In the genomic region with DNA sequence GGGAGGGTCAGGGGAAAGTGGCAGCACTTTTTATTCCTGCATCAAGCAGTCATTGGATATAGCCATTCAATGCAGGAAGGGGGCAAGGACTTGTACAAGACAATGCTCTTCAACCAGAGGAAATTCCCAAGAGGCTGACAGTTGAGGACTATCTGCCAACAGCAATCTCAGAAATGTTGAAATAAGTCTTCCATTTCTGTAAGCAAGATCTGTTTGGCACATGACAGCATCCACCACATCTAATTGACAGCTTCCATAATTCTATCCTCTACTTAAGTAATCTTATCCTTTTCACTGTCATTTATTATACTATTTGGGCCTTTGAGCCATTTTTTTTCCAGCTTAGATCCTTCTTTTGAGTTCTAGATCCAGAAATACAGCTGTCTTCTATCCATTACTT, we compare ENCODE assay signal across 20 cellular contexts.
DNase-seq lines count a peak whose midpoint lies in the region; ATAC-seq, FAIRE-seq and TF ChIP-seq lines count a peak whose summit lies in the region.
"Had no signal": no experiment of that assay in that cellular context is flagged by ENCODE, and none has a peak within 500 bp of the region (broad histone marks: within the 10 kb centered on the region; RNA-seq: fewer than 3 reads in every experiment).

No MANE protein-coding gene starts in this region.

- no peak overlapping the region for H4K91ac ChIP-seq in IMR-90 (ENCODE audit: insufficient read depth, low read depth, low read length)

- no peak overlapping the region; the same call in 1 of the 2 replicates for H3K18ac ChIP-seq in IMR-90 (ENCODE audit: low read depth, low read length)

- peak overlapping the region; percentile 41 for H2BK5ac ChIP-seq in IMR-90 (ENCODE audit: low read depth, low read length, poor library complexity, severe bottlenecking)

- H3K9me1 ChIP-seq in IMR-90 (ENCODE audit: insufficient read depth, low read length) = no peaks in the 10 kb centered on the region; the same call in 1 of the 2 replicates

- H3K79me2 ChIP-seq in astrocyte (ENCODE audit: insufficient read depth, low read length) = no peaks in the 10 kb centered on the region
- H3K79me2 ChIP-seq in neural cell (replicated peaks; ENCODE audit: insufficient read depth, low read length) = no peaks in the 10 kb centered on the region

- no peak overlapping the region for H3K4me2 ChIP-seq in IMR-90 (ENCODE audit: low read depth, low read length)
- H3K4me2 ChIP-seq in astrocyte (ENCODE audit: low read length) = no peak overlapping the region
- H3K4me2 ChIP-seq in neural cell (ENCODE audit: low read length) = no peak overlapping the region

- H3K9ac ChIP-seq in IMR-90 (ENCODE audit: low read depth, low read length) (no peak overlapping the region), astrocyte (ENCODE audit: low read length) (no peak overlapping the region), neural cell (ENCODE audit: low read length) (no peak overlapping the region)

- H3K27me3 Mint-ChIP-seq in astrocyte (ENCODE audit: low read depth, unreplicated experiment) (no peaks in the 10 kb centered on the region), endothelial cell (ENCODE audit: unreplicated experiment) (no peaks in the 10 kb centered on the region)
- H3K27me3 Mint-ChIP-seq in activated CD4-positive, alpha-beta T cell treated with anti-CD3 and anti-CD28 coated beads, Interleukin-2, amount 10 ng/mL, durations not matched to agents 7 days and 5 days = peaks cover 2% of the 10 kb centered on the region

- no peaks in the 10 kb centered on the region for H3F3A ChIP-seq in neural cell (ENCODE audit: insufficient read depth, low read length, poor library complexity, severe bottlenecking)

- no peak overlapping the region for H4K8ac ChIP-seq in IMR-90 (ENCODE audit: low read depth in 2 of 2, low read length in 2 of 2)

- no peak overlapping the region for H3K4me3 Mint-ChIP-seq in astrocyte (ENCODE audit: unreplicated experiment)
- H3K4me3 Mint-ChIP-seq in activated CD4-positive, alpha-beta T cell treated with anti-CD3 and anti-CD28 coated beads, Interleukin-2, amount 10 ng/mL, durations not matched to agents 7 days and 5 days = no peak overlapping the region
- no peak overlapping the region for H3K4me3 Mint-ChIP-seq in endothelial cell (ENCODE audit: unreplicated experiment)
- H3K4me3 Mint-ChIP-seq: CD4-positive, CD25-positive, alpha-beta regulatory T cell had no signal

- H2AK9ac ChIP-seq in IMR-90 (replicated peaks; ENCODE audit: low read depth, low read length, poor library complexity) = no peak overlapping the region

- H3K9me2 ChIP-seq in neural cell (ENCODE audit: insufficient read depth, low read length) = no peaks in the 10 kb centered on the region

- no peak for TF ChIP-seq CTCF in AG10803 (conservative IDR thresholded peaks at IDR 0.05; ENCODE audit: low read length)
- no peak for TF ChIP-seq CTCF in IMR-90 (conservative IDR thresholded peaks at IDR 0.05; ENCODE audit: low read depth, low read length)
- no peak for TF ChIP-seq CTCF in astrocyte (IDR thresholded peaks at IDR 0.05; ENCODE audit: insufficient read depth, low read depth, low read length)
- TF ChIP-seq CTCF in neural cell (IDR thresholded peaks at IDR 0.05; ENCODE audit: poor library complexity, severe bottlenecking) = no peak
- no peak for TF ChIP-seq CTCF in endothelial cell (IDR thresholded peaks at IDR 0.05; ENCODE audit: unreplicated experiment)

- H3K27ac Mint-ChIP-seq in astrocyte (ENCODE audit: unreplicated experiment) (no peak overlapping the region), endothelial cell (ENCODE audit: unreplicated experiment) (no peak overlapping the region)
- no peak overlapping the region for H3K27ac Mint-ChIP-seq in activated CD4-positive, alpha-beta T cell treated with anti-CD3 and anti-CD28 coated beads, Interleukin-2, amount 10 ng/mL, durations not matched to agents 7 days and 5 days
- H3K27ac Mint-ChIP-seq: CD4-positive, CD25-positive, alpha-beta regulatory T cell had no signal

- H2AFZ ChIP-seq in IMR-90 (replicated peaks; ENCODE audit: low read length, poor library complexity) (no peak overlapping the region), astrocyte (ENCODE audit: low read depth, low read length) (no peak overlapping the region), neural cell (ENCODE audit: low read depth, low read length) (no peak overlapping the region)

- BruUV-seq in IMR-90 (replicated peaks; lab: Mats Ljungman, UMichigan) = no TSS peak

- H3K4me3 ChIP-seq in AG10803 (ENCODE audit: low read length) = no peak overlapping the region
- no peak overlapping the region for H3K4me3 ChIP-seq in IMR-90 (ENCODE audit: insufficient read depth, low read depth, low read length)
- H3K4me3 ChIP-seq in astrocyte (ENCODE audit: insufficient read depth, low read depth, low read length) = no peak overlapping the region
- no peak overlapping the region for H3K4me3 ChIP-seq in neural cell (ENCODE audit: low read length)
- H3K4me3 ChIP-seq: K562 had no signal

- H3K14ac ChIP-seq in IMR-90 (replicated peaks; ENCODE audit: low read depth, low read length) = no peak overlapping the region

- H2BK20ac ChIP-seq in IMR-90 (ENCODE audit: low read depth, low read length) = no peak overlapping the region

- 0 out of 2 replicates have a peak overlapping the region, but pooled peaks have one; percentile 12 for H2AK5ac ChIP-seq in IMR-90 (ENCODE audit: low read depth, low read length)

- in situ Hi-C loops in IMR-90 (cut with MboI; ENCODE audit: low sequenced_read_pairs) = no loop called here

- H4K5ac ChIP-seq in IMR-90 (ENCODE audit: low read depth, low read length) = no peak overlapping the region

- intact Hi-C loops in IMR-90 (cut with micrococcal nuclease) = loop anchor here (2.0 kb wide), 2 partner anchors 19 to 39 kb away; no protein-coding TSS in a partner anchor

- H3K27me3 ChIP-seq in IMR-90 (ENCODE audit: control insufficient read depth, insufficient read depth, low read length) (no peaks in the 10 kb centered on the region), astrocyte (ENCODE audit: insufficient read depth, low read length) (no peaks in the 10 kb centered on the region), neural cell (ENCODE audit: insufficient read depth, low read depth, low read length) (no peaks in the 10 kb centered on the region)

- POLR2A ChIA-PET in IMR-90 (lab: Charles Lee; ENCODE audit: unreplicated experiment) = no interaction called here
- POLR2A ChIA-PET in activated CD4-positive, alpha-beta T cell treated with anti-CD3 and anti-CD28 coated beads, Interleukin-2, amount 10 ng/mL, durations not matched to agents 7 days and 5 days (lab: Charles Lee) = no interaction called here

- H4K20me1 ChIP-seq in IMR-90 (ENCODE audit: insufficient read depth, low read length) = no peaks in the 10 kb centered on the region
- no peaks in the 10 kb centered on the region for H4K20me1 ChIP-seq in astrocyte (ENCODE audit: insufficient read depth, low read length)
- H4K20me1 ChIP-seq in neural cell (ENCODE audit: insufficient read depth) = no peaks in the 10 kb centered on the region

- peak; percentile 66 for TF ChIP-seq EP300 in neural cell (conservative IDR thresholded peaks at IDR 0.05; ENCODE audit: poor library complexity, severe bottlenecking)

- 0 out of 2 replicates have a peak overlapping the region, but pooled peaks have one; percentile 4 for H3K4ac ChIP-seq in IMR-90 (ENCODE audit: low read depth, low read length)

- no peaks in the 10 kb centered on the region for H3K9me3 ChIP-seq in IMR-90 (ENCODE audit: control insufficient read depth, insufficient read depth, low read length)
- no peaks in the 10 kb centered on the region for H3K9me3 ChIP-seq in astrocyte (ENCODE audit: insufficient read depth, low read depth, low read length)
- H3K9me3 ChIP-seq in neural cell (ENCODE audit: low read length) = no peaks in the 10 kb centered on the region

- H3K9me3 Mint-ChIP-seq in astrocyte (ENCODE audit: unreplicated experiment) (peaks cover 12% of the 10 kb centered on the region), endothelial cell (ENCODE audit: unreplicated experiment) (no peaks in the 10 kb centered on the region)
- H3K9me3 Mint-ChIP-seq in activated CD4-positive, alpha-beta T cell treated with anti-CD3 and anti-CD28 coated beads, Interleukin-2, amount 10 ng/mL, durations not matched to agents 7 days and 5 days = peaks cover 30% of the 10 kb centered on the region

- DNase-seq in AG10803 (ENCODE audit: low read depth) (peak; percentile 55), IMR-90 (no peak), astrocyte (ENCODE audit: low read depth) (no peak), endothelial cell (ENCODE audit: low spot score) (no peak)
- DNase-seq in activated CD4-positive, alpha-beta T cell treated with anti-CD3 and anti-CD28 coated beads, Interleukin-2, amount 10 ng/mL, durations not matched to agents 7 days and 5 days = no peak
- no peak for DNase-seq in activated effector memory CD4-positive, alpha-beta T cell treated with Interleukin-2 at 50 U/mL for 16 hours
- DNase-seq in NK-92 treated with Interleukin-12 subunit alpha and Interleukin-12 subunit beta, amount 100 ng/mL, for 24 hours (lab: John Stamatoyannopoulos, UW) = no peak
- DNase-seq: CD4-positive, CD25-positive, alpha-beta regulatory T cell; DMS79 treated with DMSO at 0.1 percent for 48 hours; MM.1S; NCI-H1048; NCI-H1417 treated with DMSO at 0.1 percent for 48 hours; NCI-H187; NCI-H2227 treated with DMSO at 0.1 percent for 48 hours; NCI-H510A treated with DMSO at 0.1 percent for 48 hours; NCI-H774; Right ventricle myocardium superior had no signal

- dilution Hi-C loops in IMR-90 (cut with HindIII; ENCODE audit: low sequenced_read_pairs, unreplicated experiment) = no loop called here

- peak overlapping the region; percentile 3; the same call in 1 of the 2 replicates for H3K23ac ChIP-seq in IMR-90 (ENCODE audit: low read depth, low read length)

- ATAC-seq in IMR-90 (ENCODE audit: low read depth) = no peak
- ATAC-seq: K562 had no signal

- H3K27ac ChIP-seq in IMR-90 (ENCODE audit: insufficient read depth, low read length) (no peak overlapping the region), astrocyte (ENCODE audit: low read depth, low read length) (no peak overlapping the region), neural cell (ENCODE audit: low read length) (no peak overlapping the region)

- no peaks in the 10 kb centered on the region for H3K79me1 ChIP-seq in IMR-90 (ENCODE audit: low read depth in 1 of 2, low read length in 2 of 2)

- H2BK120ac ChIP-seq in IMR-90 (ENCODE audit: low read depth, low read length) = no peak overlapping the region

- H3K36me3 Mint-ChIP-seq in astrocyte (ENCODE audit: low read depth, unreplicated experiment) = no peaks in the 10 kb centered on the region
- H3K36me3 Mint-ChIP-seq in activated CD4-positive, alpha-beta T cell treated with anti-CD3 and anti-CD28 coated beads, Interleukin-2, amount 10 ng/mL, durations not matched to agents 7 days and 5 days (ENCODE audit: low read depth) = peaks cover 23% of the 10 kb centered on the region
- H3K36me3 Mint-ChIP-seq in endothelial cell (ENCODE audit: low read depth, unreplicated experiment) = no peaks in the 10 kb centered on the region

- H3K4me1 ChIP-seq in IMR-90 (ENCODE audit: control insufficient read depth, insufficient read depth, low read length) (peaks cover 6% of the 10 kb centered on the region), astrocyte (ENCODE audit: insufficient read depth, low read length) (no peaks in the 10 kb centered on the region)

- CTCF ChIA-PET in IMR-90 (lab: Yijun Ruan, JAX) = no interaction called here
- CTCF ChIA-PET in activated CD4-positive, alpha-beta T cell treated with anti-CD3 and anti-CD28 coated beads, Interleukin-2, amount 10 ng/mL, durations not matched to agents 7 days and 5 days (lab: Charles Lee) = no interaction called here

- TF ChIP-seq POLR2A in IMR-90 (IDR thresholded peaks at IDR 0.05; ENCODE audit: low read depth, low read length) = no peak

- FAIRE-seq in astrocyte (lab: Jason Lieb, UNC) = peak; percentile 20
- FAIRE-seq: A204.1, K562 had no signal

- no peaks in the 10 kb centered on the region for H3K4me1 Mint-ChIP-seq in astrocyte (ENCODE audit: low read depth, unreplicated experiment)
- no peaks in the 10 kb centered on the region for H3K4me1 Mint-ChIP-seq in activated CD4-positive, alpha-beta T cell treated with anti-CD3 and anti-CD28 coated beads, Interleukin-2, amount 10 ng/mL, durations not matched to agents 7 days and 5 days
- H3K4me1 Mint-ChIP-seq in endothelial cell (ENCODE audit: unreplicated experiment) = no peaks in the 10 kb centered on the region

- no peak overlapping the region for H3K56ac ChIP-seq in IMR-90 (ENCODE audit: extremely low read depth, insufficient read depth, low read length)

- TF ChIP-seq RAD21 in IMR-90 (IDR thresholded peaks at IDR 0.05; ENCODE audit: low read length) (no peak), neural cell (conservative IDR thresholded peaks at IDR 0.05) (no peak)

- no peak overlapping the region for H2BK15ac ChIP-seq in IMR-90 (ENCODE audit: low read depth, low read length)

- H3K36me3 ChIP-seq in IMR-90 (ENCODE audit: control insufficient read depth, insufficient read depth, low read length) = no peaks in the 10 kb centered on the region
- H3K36me3 ChIP-seq in astrocyte (ENCODE audit: insufficient read depth, low read length) = no peaks in the 10 kb centered on the region
- no peaks in the 10 kb centered on the region for H3K36me3 ChIP-seq in neural cell (ENCODE audit: insufficient read depth, low read length)
